8 cellular contexts compared by ENCODE assay signal in the genomic region with DNA sequence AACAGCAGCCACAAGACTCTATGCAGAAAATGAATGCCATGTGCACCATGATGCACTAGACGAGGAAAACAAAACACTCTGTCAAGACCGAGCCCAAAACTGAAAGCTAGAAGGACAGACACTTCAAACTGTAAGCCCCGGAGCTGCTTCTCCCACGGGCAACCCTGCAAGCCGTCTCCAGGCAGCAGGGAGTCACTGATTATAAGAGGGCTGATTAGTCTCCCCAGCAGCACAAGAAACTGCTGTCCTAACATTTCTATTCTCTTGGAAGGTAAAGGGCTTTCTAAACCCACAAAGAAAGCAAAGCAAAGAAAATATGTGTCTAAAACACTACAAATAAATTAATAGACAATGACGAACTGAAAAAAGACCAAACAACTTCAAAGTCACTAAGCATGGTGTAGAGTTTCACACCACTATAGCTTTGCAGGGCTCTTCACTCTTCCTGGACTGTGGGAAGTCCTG. TPM values are rescaled to one million over a fixed set of nuclear protein-coding genes. Genes with fewer than 3 reads are reported as not detected.
DNase-seq lines count a peak whose midpoint lies in the region; ATAC-seq lines count a peak whose summit lies in the region.

No MANE protein-coding gene starts in this region.

- H3K9me3 Mint-ChIP-seq in activated T-cell treated with anti-CD3 and anti-CD28 coated beads, Interleukin-2, amount 50 U/mL, for 4 hours = no peaks in the 10 kb centered on the region
- no peaks in the 10 kb centered on the region for H3K9me3 Mint-ChIP-seq in stimulated activated naive CD8-positive, alpha-beta T cell treated with anti-CD3 and anti-CD28 coated beads, Interleukin-15, amount 100 ng/mL, for 72 hours

- peak overlapping the region in 1 of 2 donors; percentile 22 for H3K27ac Mint-ChIP-seq in stimulated activated naive CD8-positive, alpha-beta T cell treated with anti-CD3 and anti-CD28 coated beads, Interleukin-15, amount 100 ng/mL, for 72 hours

- peak overlapping the region; percentile 71 for H3K4me3 Mint-ChIP-seq in activated T-cell treated with anti-CD3 and anti-CD28 coated beads, Interleukin-2, amount 50 U/mL, for 4 hours
- H3K4me3 Mint-ChIP-seq in stimulated activated naive CD8-positive, alpha-beta T cell treated with anti-CD3 and anti-CD28 coated beads, Interleukin-15, amount 100 ng/mL, for 72 hours = peak overlapping the region; percentile 75 to 76

- peak overlapping the region; percentile 29 for H3K4me3 ChIP-seq in Jurkat, Clone E6-1 (ENCODE audit: low read length)

- H3K27me3 Mint-ChIP-seq in activated T-cell treated with anti-CD3 and anti-CD28 coated beads, Interleukin-2, amount 50 U/mL, for 4 hours (ENCODE audit: low read depth) = no peaks in the 10 kb centered on the region
- H3K27me3 Mint-ChIP-seq in stimulated activated naive CD8-positive, alpha-beta T cell treated with anti-CD3 and anti-CD28 coated beads, Interleukin-15, amount 100 ng/mL, for 72 hours = no peaks in the 10 kb centered on the region

- peak; percentile 75 to 83 for ATAC-seq in activated T-cell treated with anti-CD3 and anti-CD28 coated beads, Interleukin-2, amount 50 U/mL, for 4 hours
- peak; percentile 77 for ATAC-seq in stimulated activated naive CD8-positive, alpha-beta T cell treated with anti-CD3 and anti-CD28 coated beads, Interleukin-15, amount 100 ng/mL, for 72 hours
- no peak for ATAC-seq in GM19023 (IDR thresholded peaks at IDR 0.05; ENCODE audit: unreplicated experiment)

- peaks cover 1% of the 10 kb centered on the region for H3K36me3 Mint-ChIP-seq in activated T-cell treated with anti-CD3 and anti-CD28 coated beads, Interleukin-2, amount 50 U/mL, for 4 hours (ENCODE audit: insufficient read depth)

- peaks cover 45% of the 10 kb centered on the region for H3K4me1 Mint-ChIP-seq in activated T-cell treated with anti-CD3 and anti-CD28 coated beads, Interleukin-2, amount 50 U/mL, for 4 hours (ENCODE audit: low read depth)
- H3K4me1 Mint-ChIP-seq in stimulated activated naive CD8-positive, alpha-beta T cell treated with anti-CD3 and anti-CD28 coated beads, Interleukin-15, amount 100 ng/mL, for 72 hours = peaks cover 37% of the 10 kb centered on the region

- peak; percentile 59 for DNase-seq in activated naive CD4-positive, alpha-beta T cell treated with Interleukin-2 at 50 U/mL for 16 hours
- DNase-seq in activated naive CD4-positive, alpha-beta T cell (lab: John Stamatoyannopoulos, UW) = no peak
- DNase-seq in Jurkat, Clone E6-1 (ENCODE audit: low read depth, low spot score) = no peak
- no peak for DNase-seq in activated T-cell treated with anti-CD3 and anti-CD28 coated beads, Interleukin-2, amount 50 U/mL, for 4 hours
- DNase-seq in iris pigment epithelial cell (ENCODE audit: low read depth) (peak; percentile 77), inferior parietal cortex (ENCODE audit: extremely low spot score) (no peak)
- no peak for DNase-seq in stimulated activated naive CD8-positive, alpha-beta T cell treated with anti-CD3 and anti-CD28 coated beads, Interleukin-15, amount 100 ng/mL, for 72 hours

RNA-seq across cellular contexts. Expression of a gene that starts 15.5 kb away (rescaled TPM):
- 27.6 TPM for polyA plus RNA-seq in Jurkat, Clone E6-1 (2012; ENCODE audit: insufficient read depth, insufficient read length)
- total RNA-seq in activated T-cell treated with anti-CD3 and anti-CD28 coated beads, Interleukin-2, amount 50 U/mL, for 4 hours = 10 to 100 TPM; 22.8 to 24.9 (median 24.0) TPM

RNA-seq across cellular contexts. Expression of a gene that starts 30.4 kb away (rescaled TPM):
- polyA plus RNA-seq in Jurkat, Clone E6-1 (2012; ENCODE audit: insufficient read depth, insufficient read length) = not detected
- not detected for total RNA-seq in activated T-cell treated with anti-CD3 and anti-CD28 coated beads, Interleukin-2, amount 50 U/mL, for 4 hours

Comparison
In these comparisons a context has a peak if more than half of its experiments do, and no peak if none do; other contexts are left out.
1. DNase-seq: peak in activated naive CD4-positive, alpha-beta T cell treated with Interleukin-2 at 50 U/mL for 16 hours (single experiment) and iris pigment epithelial cell (single experiment); none in activated naive CD4-positive, alpha-beta T cell (0 of 4), Jurkat, Clone E6-1 (single experiment), activated T-cell treated with anti-CD3 and anti-CD28 coated beads, Interleukin-2, amount 50 U/mL, for 4 hours (single experiment), stimulated activated naive CD8-positive, alpha-beta T cell treated with anti-CD3 and anti-CD28 coated beads, Interleukin-15, amount 100 ng/mL, for 72 hours (0 of 2) and inferior parietal cortex (single experiment).